ENCODE assay signal across 8 cellular contexts in genomic region chr16:11742041-11742535, GRCh38. TPM values are rescaled to one million over a fixed set of nuclear protein-coding genes. Genes with fewer than 3 reads are reported as not detected.
DNase-seq lines count a peak whose midpoint lies in the region; ATAC-seq and TF ChIP-seq lines count a peak whose summit lies in the region.

No MANE protein-coding gene starts in this region.

- H3K4me1 ChIP-seq in Caco-2 (peaks cover 43% of the 10 kb centered on the region), HUES64 (ENCODE audit: insufficient read depth, low read length) (no peaks in the 10 kb centered on the region; the same call in 1 of the 2 replicates), upper lobe of right lung (peaks cover 46% of the 10 kb centered on the region)

- intact Hi-C loops in Caco-2 (cut with micrococcal nuclease; ENCODE audit: unreplicated experiment): loop anchor here (5.0 kb wide), 2 partner anchors 55 to 110 kb away; partner anchors contain the start of genes RSL1D1 and ZC3H7A
- intact Hi-C loops in upper lobe of right lung (cut with DNase I): no loop called here

- H3K9me3 Mint-ChIP-seq in Caco-2 (ENCODE audit: unreplicated experiment): no peaks in the 10 kb centered on the region
- no peaks in the 10 kb centered on the region for H3K9me3 Mint-ChIP-seq in nephron

- H3K4me3 ChIP-seq in Caco-2 (ENCODE audit: low read depth, low read length) (peak overlapping the region; percentile 84), HUES64 (ENCODE audit: low read length) (peak overlapping the region; percentile 78), epithelial cell of proximal tubule (ENCODE audit: low read depth, low read length) (peak overlapping the region; percentile 97), upper lobe of right lung (peak overlapping the region; percentile 82)

- H3K27ac ChIP-seq in HUES64 (ENCODE audit: low read depth, low read length) (peak overlapping the region; percentile 81), upper lobe of right lung (peak overlapping the region; percentile 95)

- H3K27ac Mint-ChIP-seq in Caco-2 (ENCODE audit: unreplicated experiment): peak overlapping the region; percentile 95
- H3K27ac Mint-ChIP-seq in nephron: peak overlapping the region; percentile 57 to 95 (median 81)

- H3K9me3 ChIP-seq in Caco-2 (no peaks in the 10 kb centered on the region), HUES64 (ENCODE audit: insufficient read depth, low read depth, low read length) (no peaks in the 10 kb centered on the region), upper lobe of right lung (no peaks in the 10 kb centered on the region)

- peaks cover 30% of the 10 kb centered on the region for H3K36me3 Mint-ChIP-seq in Caco-2 (ENCODE audit: insufficient read depth, unreplicated experiment)
- H3K36me3 Mint-ChIP-seq in nephron (ENCODE audit: low read depth): peaks cover 14% of the 10 kb centered on the region

- H3K4me3 Mint-ChIP-seq in Caco-2 (ENCODE audit: unreplicated experiment): peak overlapping the region; percentile 92
- H3K4me3 Mint-ChIP-seq in nephron: peak overlapping the region; percentile 98 to 99 (median 99)

- H3K36me3 ChIP-seq in Caco-2 (ENCODE audit: control insufficient read depth, insufficient read depth, low read length) (no peaks in the 10 kb centered on the region), HUES64 (ENCODE audit: insufficient read depth, low read length) (peaks cover 11% of the 10 kb centered on the region), upper lobe of right lung (peaks cover 11% of the 10 kb centered on the region)

- TF ChIP-seq CTCF in Caco-2 (IDR thresholded peaks at IDR 0.05; ENCODE audit: insufficient read depth in 1 of 2, low read depth in 1 of 2, low read length in 1 of 2, severe bottlenecking in 1 of 2, unreplicated experiment in 1 of 2): no peak
- no peak for TF ChIP-seq CTCF in epithelial cell of proximal tubule (conservative IDR thresholded peaks at IDR 0.05; ENCODE audit: low read depth, low read length)
- TF ChIP-seq CTCF in nephron (IDR thresholded peaks at IDR 0.05; ENCODE audit: unreplicated experiment in 3 of 3): no peak
- no peak for TF ChIP-seq CTCF in upper lobe of right lung (IDR thresholded peaks at IDR 0.05)

- BruUV-seq in Caco-2 (replicated peaks; lab: Mats Ljungman, UMichigan): no TSS peak

- POLR2A ChIA-PET in Caco-2 (lab: Charles Lee): interaction anchor here (1.0 to 4.1 kb wide), 6 partner anchors 9 to 106 kb away, joined by 3 to 34 read pairs (median 5); partner anchors contain the start of gene ZC3H7A

- H3K27me3 Mint-ChIP-seq in Caco-2 (ENCODE audit: insufficient read depth, unreplicated experiment) (no peaks in the 10 kb centered on the region), nephron (ENCODE audit: low read depth) (no peaks in the 10 kb centered on the region)

- H3K4me1 Mint-ChIP-seq in Caco-2 (ENCODE audit: low read depth, unreplicated experiment): peaks cover 14% of the 10 kb centered on the region
- peaks cover 46% of the 10 kb centered on the region for H3K4me1 Mint-ChIP-seq in nephron

- CTCF ChIA-PET in Caco-2 (lab: Charles Lee): interaction anchor here (0.6 to 2.4 kb wide), 2 partner anchors 18 to 55 kb away, joined by 3 to 10 read pairs; partner anchors contain the start of gene ZC3H7A

- WGBS in HUES64: 1% methylated on average over 40 of the region's 40 CpGs

- DNase-seq in Caco-2 (peak; percentile 51 to 65), epithelial cell of proximal tubule (ENCODE audit: low read depth) (no peak), upper lobe of right lung (peak; percentile 85), retina (no peak)
- peak; percentile 19 to 22 for DNase-seq in activated CD4-positive, alpha-beta T cell treated with anti-CD3 and anti-CD28 coated beads, Interleukin-2, amount 50 U/mL, for 24 hours (ENCODE audit: low read depth in 1 of 2, low spot score in 1 of 2)

- H3K27me3 ChIP-seq in Caco-2 (replicated peaks; ENCODE audit: control insufficient read depth, insufficient read depth, low read length) (no peaks in the 10 kb centered on the region), HUES64 (ENCODE audit: insufficient read depth, low read length) (no peaks in the 10 kb centered on the region), upper lobe of right lung (no peaks in the 10 kb centered on the region)

- H3K9ac ChIP-seq in HUES64 (ENCODE audit: low read depth, low read length): peak overlapping the region; percentile 92

- ATAC-seq in GM21447 (IDR thresholded peaks at IDR 0.05; ENCODE audit: unreplicated experiment) (peak; percentile 22), upper lobe of right lung (peak; percentile 30)

RNA-seq across cellular contexts. Expression of gene TXNDC11, which starts 0.6 kb away (rescaled TPM):
- 23.5 and 24.3 TPM in 2 replicates for total RNA-seq in Caco-2 (2022)
- 9.3 TPM for polyA plus RNA-seq in HUES64 (2013, experiment 1 of 2)
- polyA plus RNA-seq in HUES64 (2013, experiment 2 of 2): 7.6 TPM
- total RNA-seq in epithelial cell of proximal tubule: 20.2 and 29.9 TPM in 2 replicates
- 99.2 TPM for total RNA-seq in upper lobe of right lung

RNA-seq across cellular contexts. Expression of gene ZC3H7A, which starts 55.0 kb away (rescaled TPM):
- total RNA-seq in Caco-2 (2022) (42.0 TPM in 2 replicates), epithelial cell of proximal tubule (13.7 and 14.5 TPM in 2 replicates), upper lobe of right lung (71.2 TPM)
- 32.2 TPM for polyA plus RNA-seq in HUES64 (2013, experiment 1 of 2)
- 36.8 TPM for polyA plus RNA-seq in HUES64 (2013, experiment 2 of 2)

Comparison
In these comparisons a context has a peak if more than half of its experiments do, and no peak if none do; other contexts are left out.
1. DNase-seq: peak in Caco-2 (2 of 2), activated CD4-positive, alpha-beta T cell treated with anti-CD3 and anti-CD28 coated beads, Interleukin-2, amount 50 U/mL, for 24 hours (2 of 2) and upper lobe of right lung (single experiment); none in epithelial cell of proximal tubule (single experiment) and retina (single experiment).
2. Peak in every context shown above with its lines, with median percentiles within 50 percentile points of each other: H3K4me3 ChIP-seq.